1 cellular context compared by ENCODE assay signal in genomic region chr18:61855127-61855991, GRCh38.
A peak's percentile ranks its signal among the peaks of the same experiment; 100 is the strongest.
TF ChIP-seq lines count a peak whose summit lies in the region.

No MANE protein-coding gene starts in this region.

TF ChIP-seq in SK-N-SH, 30 proteins besides CTCF, POLR2A, EP300 and RAD21 (continued from another document):
- TF ChIP-seq, protein P1, sequence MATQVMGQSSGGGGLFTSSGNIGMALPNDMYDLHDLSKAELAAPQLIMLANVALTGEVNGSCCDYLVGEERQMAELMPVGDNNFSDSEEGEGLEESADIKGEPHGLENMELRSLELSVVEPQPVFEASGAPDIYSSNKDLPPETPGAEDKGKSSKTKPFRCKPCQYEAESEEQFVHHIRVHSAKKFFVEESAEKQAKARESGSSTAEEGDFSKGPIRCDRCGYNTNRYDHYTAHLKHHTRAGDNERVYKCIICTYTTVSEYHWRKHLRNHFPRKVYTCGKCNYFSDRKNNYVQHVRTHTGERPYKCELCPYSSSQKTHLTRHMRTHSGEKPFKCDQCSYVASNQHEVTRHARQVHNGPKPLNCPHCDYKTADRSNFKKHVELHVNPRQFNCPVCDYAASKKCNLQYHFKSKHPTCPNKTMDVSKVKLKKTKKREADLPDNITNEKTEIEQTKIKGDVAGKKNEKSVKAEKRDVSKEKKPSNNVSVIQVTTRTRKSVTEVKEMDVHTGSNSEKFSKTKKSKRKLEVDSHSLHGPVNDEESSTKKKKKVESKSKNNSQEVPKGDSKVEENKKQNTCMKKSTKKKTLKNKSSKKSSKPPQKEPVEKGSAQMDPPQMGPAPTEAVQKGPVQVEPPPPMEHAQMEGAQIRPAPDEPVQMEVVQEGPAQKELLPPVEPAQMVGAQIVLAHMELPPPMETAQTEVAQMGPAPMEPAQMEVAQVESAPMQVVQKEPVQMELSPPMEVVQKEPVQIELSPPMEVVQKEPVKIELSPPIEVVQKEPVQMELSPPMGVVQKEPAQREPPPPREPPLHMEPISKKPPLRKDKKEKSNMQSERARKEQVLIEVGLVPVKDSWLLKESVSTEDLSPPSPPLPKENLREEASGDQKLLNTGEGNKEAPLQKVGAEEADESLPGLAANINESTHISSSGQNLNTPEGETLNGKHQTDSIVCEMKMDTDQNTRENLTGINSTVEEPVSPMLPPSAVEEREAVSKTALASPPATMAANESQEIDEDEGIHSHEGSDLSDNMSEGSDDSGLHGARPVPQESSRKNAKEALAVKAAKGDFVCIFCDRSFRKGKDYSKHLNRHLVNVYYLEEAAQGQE (IDR thresholded peaks at IDR 0.05; ENCODE audit: low read depth, low read length) = no peak
- no peak for TF ChIP-seq SMC3 (IDR thresholded peaks at IDR 0.05; ENCODE audit: low read depth, low read length)
- TF ChIP-seq ZBTB33 (IDR thresholded peaks at IDR 0.05; ENCODE audit: borderline replicate concordance, low read depth) = no peak
- peak; percentile 94 for TF ChIP-seq CHD2 (IDR thresholded peaks at IDR 0.05; ENCODE audit: low read length, partially characterized antibody)
- TF ChIP-seq FOXM1 (IDR thresholded peaks at IDR 0.05; ENCODE audit: low read depth) = no peak; the same call in 1 of the 2 replicates
- no peak for TF ChIP-seq TAF1 (IDR thresholded peaks at IDR 0.05; ENCODE audit: borderline replicate concordance, low read depth, low read length)
- no peak for TF ChIP-seq RXRA (IDR thresholded peaks at IDR 0.05; ENCODE audit: borderline replicate concordance, low read depth)
- no peak for TF ChIP-seq GABPA (IDR thresholded peaks at IDR 0.05; ENCODE audit: low read depth)
- no peak for TF ChIP-seq FOSL2 (IDR thresholded peaks at IDR 0.05; ENCODE audit: borderline replicate concordance, low read depth)
- no peak for TF ChIP-seq NRF1 (IDR thresholded peaks at IDR 0.05; ENCODE audit: low read depth, low read length)
- TF ChIP-seq TEAD4 (IDR thresholded peaks at IDR 0.05; ENCODE audit: borderline replicate concordance, insufficient read depth) = peak; percentile 52; the same call in 1 of the 2 replicates
- peak; percentile 66 for TF ChIP-seq PBX3 (IDR thresholded peaks at IDR 0.05)
- TF ChIP-seq EZH2phosphoT487 (IDR thresholded peaks at IDR 0.05; ENCODE audit: borderline replicate concordance, low read depth) = no peak
- TF ChIP-seq ELF1 (IDR thresholded peaks at IDR 0.05) = no peak
- no peak for TF ChIP-seq USF1 (IDR thresholded peaks at IDR 0.05; ENCODE audit: borderline replicate concordance, low read depth)
- TF ChIP-seq MXI1 (IDR thresholded peaks at IDR 0.05; ENCODE audit: low read depth, low read length) = peak; percentile 17; the same call in 1 of the 2 replicates
- TF ChIP-seq NFIC (IDR thresholded peaks at IDR 0.05; ENCODE audit: borderline replicate concordance) = peak; percentile 44; the same call in 1 of the 2 replicates
- TF ChIP-seq USF2 (IDR thresholded peaks at IDR 0.05; ENCODE audit: borderline replicate concordance, low read depth, low read length) = no peak
- 0 out of 2 replicates have a peak, but pooled peaks have one; percentile 31 for TF ChIP-seq JUND (IDR thresholded peaks at IDR 0.05)
- TF ChIP-seq FOXJ3 (CRISPR knock-in tag; IDR thresholded peaks at IDR 0.05) = peak; percentile 32; the same call in 1 of the 2 replicates
- TF ChIP-seq, protein P2, sequence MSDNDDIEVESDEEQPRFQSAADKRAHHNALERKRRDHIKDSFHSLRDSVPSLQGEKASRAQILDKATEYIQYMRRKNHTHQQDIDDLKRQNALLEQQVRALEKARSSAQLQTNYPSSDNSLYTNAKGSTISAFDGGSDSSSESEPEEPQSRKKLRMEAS (IDR thresholded peaks at IDR 0.05; ENCODE audit: low read depth) = no peak
- TF ChIP-seq RCOR1 (IDR thresholded peaks at IDR 0.05; ENCODE audit: low read length) = peak; percentile 95
- peak; percentile 92 for TF ChIP-seq TCF12 (IDR thresholded peaks at IDR 0.05)
- no peak for TF ChIP-seq YY1 (IDR thresholded peaks at IDR 0.05; ENCODE audit: low read depth)
- no peak for TF ChIP-seq MEF2A (IDR thresholded peaks at IDR 0.05; ENCODE audit: borderline replicate concordance, low read depth)
